Comparison of ENCODE assay signal across 1 cellular context in the genomic region with DNA sequence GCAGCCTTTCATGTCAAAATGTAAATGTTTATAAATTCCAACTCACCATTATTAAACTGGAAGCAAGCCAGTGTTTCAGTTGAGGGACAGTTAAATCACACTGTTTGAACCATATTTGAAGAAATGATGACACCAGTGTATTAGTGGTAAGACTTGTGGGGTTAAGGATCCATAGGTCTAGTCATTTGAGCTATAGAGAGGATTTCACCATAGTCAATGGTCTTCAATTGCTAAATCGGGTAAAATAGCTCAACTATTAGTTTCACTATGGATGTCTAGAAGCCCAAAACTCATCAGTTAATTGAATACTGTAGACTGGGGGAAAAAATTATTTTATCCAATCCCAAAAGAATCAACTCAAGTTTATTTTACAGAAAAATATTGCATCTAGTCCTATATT.
TF ChIP-seq lines count a peak whose summit lies in the region.

No MANE protein-coding gene starts in this region.

TF ChIP-seq in GM12878, 131 proteins besides CTCF, POLR2A, EP300 and RAD21 (continued from another document):
- TF ChIP-seq JUNB (IDR thresholded peaks at IDR 0.05), result no peak
- TF ChIP-seq RAD51 (IDR thresholded peaks at IDR 0.05), result no peak
- no peak for TF ChIP-seq KDM1A (IDR thresholded peaks at IDR 0.05; ENCODE audit: borderline replicate concordance)
- no peak for TF ChIP-seq SP1 (IDR thresholded peaks at IDR 0.05; ENCODE audit: low read depth, low read length)
